In genomic region chr2:34480366-34480765, GRCh38 we compare ENCODE assay signal across 9 cellular contexts.
"Had no signal": no experiment of that assay in that cellular context is flagged by ENCODE, and none has a peak within 500 bp of the region (broad histone marks: within the 10 kb centered on the region; RNA-seq: fewer than 3 reads in every experiment).

No MANE protein-coding gene starts in this region.

- H3K4me3 Mint-ChIP-seq: IgD-negative memory B cell had no signal

- DNase-seq: IMR-90, Karpas-422, KBM-7, KG1 had no signal

- ATAC-seq: K562 had no signal

- H3K27ac ChIP-seq: HL-60, KMS-11 had no signal

- H3K4me1 Mint-ChIP-seq: IgD-negative memory B cell had no signal

- H3K4me2 ChIP-seq: KMS-11 had no signal

- H3K27ac Mint-ChIP-seq: IgD-negative memory B cell had no signal

- H3K4me3 ChIP-seq: K562 had no signal

- H3K36me3 Mint-ChIP-seq: IgD-negative memory B cell had no signal

- FAIRE-seq: HTR-8/SVneo, K562 had no signal

- H3K9me3 Mint-ChIP-seq: IgD-negative memory B cell had no signal

- H3K27me3 Mint-ChIP-seq: IgD-negative memory B cell had no signal

- H3K9ac ChIP-seq: KMS-11 had no signal
